In the genomic region with DNA sequence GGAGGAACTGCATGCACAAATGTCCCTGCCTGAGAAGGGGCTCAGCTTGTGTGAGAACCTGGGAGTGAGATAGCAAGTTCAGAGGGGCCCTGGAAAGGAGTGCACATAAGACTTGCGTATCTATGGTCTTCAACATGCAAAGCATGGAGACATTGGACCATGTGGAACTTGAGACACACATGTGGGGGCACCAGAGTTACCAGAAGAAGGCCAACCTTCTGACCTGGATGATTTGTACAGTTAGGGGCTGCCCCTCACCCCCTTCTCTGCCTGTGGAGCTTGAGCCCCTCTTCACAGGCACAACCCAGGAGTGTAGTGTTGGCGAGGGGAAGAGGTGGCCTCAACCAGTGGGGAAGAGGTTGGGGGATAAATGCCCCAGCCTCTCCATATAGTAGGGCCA, we compare ENCODE assay signal across 32 cellular contexts.
"Had no signal": no experiment of that assay in that cellular context is flagged by ENCODE, and none has a peak within 500 bp of the region (broad histone marks: within the 10 kb centered on the region; RNA-seq: fewer than 3 reads in every experiment).

No MANE protein-coding gene starts in this region.

- H3K27me3 Mint-ChIP-seq: activated CD4-positive, alpha-beta T cell treated with anti-CD3 and anti-CD28 coated beads, Interleukin-2, amount 10 ng/mL, durations not matched to agents 7 days and 5 days had no signal

- H3K9me3 ChIP-seq: adrenal gland had no signal

- H3K27ac ChIP-seq: adrenal gland, body of pancreas, epithelial cell of prostate, esophagus squamous epithelium, gastroesophageal sphincter had no signal

- FAIRE-seq: colon, endometrium, endothelial cell of umbilical vein had no signal

- H3K36me3 ChIP-seq: adrenal gland, esophagus squamous epithelium, gastroesophageal sphincter had no signal

- H3K4me1 Mint-ChIP-seq: activated CD4-positive, alpha-beta T cell treated with anti-CD3 and anti-CD28 coated beads, Interleukin-2, amount 10 ng/mL, durations not matched to agents 7 days and 5 days; activated naive CD4-positive, alpha-beta T cell treated with anti-CD3 and anti-CD28 coated beads, Interleukin-2, amount 50 U/mL, for 24 hours; activated naive CD8-positive, alpha-beta T cell treated with anti-CD3 and anti-CD28 coated beads for 36 hours; activated naive CD8-positive, alpha-beta T cell treated with anti-CD3 and anti-CD28 coated beads, Interleukin-2, amount 50 U/mL, for 24 hours; activated T-helper 17 cell treated with anti-CD3 and anti-CD28 coated beads, Interleukin-2, amount 50 U/mL, for 72 hours had no signal

- H3K4me3 ChIP-seq: adrenal gland, body of pancreas, esophagus squamous epithelium, gastroesophageal sphincter had no signal

- H3K4me1 ChIP-seq: adrenal gland, body of pancreas, esophagus squamous epithelium, gastroesophageal sphincter had no signal

- ATAC-seq: activated CD8-positive, alpha-beta T cell treated with anti-CD3 and anti-CD28 coated beads for 36 hours; activated naive CD8-positive, alpha-beta T cell treated with anti-CD3 and anti-CD28 coated beads, Interleukin-2, amount 50 U/mL, for 24 hours; activated T-cell treated with anti-CD3 and anti-CD28 coated beads, Interleukin-2, amount 50 U/mL, for 4 hours; activated T-helper 17 cell treated with anti-CD3 and anti-CD28 coated beads, Interleukin-2, amount 50 U/mL, for 72 hours; body of pancreas; effector memory CD8-positive, alpha-beta T cell; gastroesophageal sphincter; WTC11 had no signal

- H3K27ac Mint-ChIP-seq: activated CD4-positive, alpha-beta T cell treated with anti-CD3 and anti-CD28 coated beads, Interleukin-2, amount 10 ng/mL, durations not matched to agents 7 days and 5 days; activated CD8-positive, alpha-beta T cell treated with anti-CD3 and anti-CD28 coated beads for 36 hours; activated naive CD4-positive, alpha-beta T cell treated with anti-CD3 and anti-CD28 coated beads for 36 hours; activated naive CD4-positive, alpha-beta T cell treated with anti-CD3 and anti-CD28 coated beads, Interleukin-2, amount 50 U/mL, for 24 hours; activated naive CD8-positive, alpha-beta T cell treated with anti-CD3 and anti-CD28 coated beads for 36 hours; activated naive CD8-positive, alpha-beta T cell treated with anti-CD3 and anti-CD28 coated beads, Interleukin-2, amount 50 U/mL, for 24 hours; activated T-helper 17 cell treated with anti-CD3 and anti-CD28 coated beads, Interleukin-2, amount 50 U/mL, for 72 hours; effector memory CD8-positive, alpha-beta T cell; WTC11 had no signal

- H3K27me3 ChIP-seq: adrenal gland, body of pancreas, gastroesophageal sphincter had no signal

- H3K4me3 Mint-ChIP-seq: activated CD4-positive, alpha-beta T cell treated with anti-CD3 and anti-CD28 coated beads, Interleukin-2, amount 10 ng/mL, durations not matched to agents 7 days and 5 days; activated CD8-positive, alpha-beta T cell treated with anti-CD3 and anti-CD28 coated beads for 36 hours; activated naive CD4-positive, alpha-beta T cell treated with anti-CD3 and anti-CD28 coated beads for 36 hours; activated naive CD4-positive, alpha-beta T cell treated with anti-CD3 and anti-CD28 coated beads, Interleukin-2, amount 50 U/mL, for 24 hours; activated naive CD8-positive, alpha-beta T cell treated with anti-CD3 and anti-CD28 coated beads for 36 hours; activated naive CD8-positive, alpha-beta T cell treated with anti-CD3 and anti-CD28 coated beads, Interleukin-2, amount 50 U/mL, for 24 hours; activated T-cell treated with anti-CD3 and anti-CD28 coated beads, Interleukin-2, amount 50 U/mL, for 4 hours; activated T-helper 17 cell treated with anti-CD3 and anti-CD28 coated beads, Interleukin-2, amount 50 U/mL, for 72 hours; effector memory CD8-positive, alpha-beta T cell; WTC11 had no signal

- DNase-seq: activated CD4-positive, alpha-beta T cell treated with anti-CD3 and anti-CD28 coated beads for 1 hour; activated CD4-positive, alpha-beta T cell treated with anti-CD3 and anti-CD28 coated beads for 4 hours; activated CD4-positive, alpha-beta T cell treated with anti-CD3 and anti-CD28 coated beads, Interleukin-2, amount 10 ng/mL, durations not matched to agents 7 days and 5 days; activated CD4-positive, alpha-beta T cell treated with anti-CD3 and anti-CD28 coated beads, Interleukin-2, amount 50 U/mL, for 4 hours; activated CD8-positive, alpha-beta memory T cell treated with anti-CD3 and anti-CD28 coated beads for 24 hours; activated CD8-positive, alpha-beta T cell treated with anti-CD3 and anti-CD28 coated beads for 36 hours; activated effector memory CD4-positive, alpha-beta T cell treated with Interleukin-2 at 50 U/mL for 16 hours; activated gamma-delta T cell treated with Interleukin-2 at 50 U/mL for 16 hours; activated naive CD4-positive, alpha-beta T cell treated with anti-CD3 and anti-CD28 coated beads for 36 hours; activated naive CD8-positive, alpha-beta T cell treated with anti-CD3 and anti-CD28 coated beads for 36 hours; activated naive CD8-positive, alpha-beta T cell treated with anti-CD3 and anti-CD28 coated beads, Interleukin-2, amount 50 U/mL, for 24 hours; activated T-cell treated with anti-CD3 and anti-CD28 coated beads, Interleukin-2, amount 50 U/mL, for 4 hours; adrenal gland; amygdala; aorta; body of pancreas; caudate nucleus; cortex of kidney; dermis blood vessel endothelial cell; effector CD4-positive, alpha-beta T cell; effector memory CD8-positive, alpha-beta T cell; esophagus squamous epithelium; foreskin melanocyte; T-helper 2 cell had no signal

- H3K36me3 Mint-ChIP-seq: activated naive CD4-positive, alpha-beta T cell treated with anti-CD3 and anti-CD28 coated beads, Interleukin-2, amount 50 U/mL, for 24 hours; activated naive CD8-positive, alpha-beta T cell treated with anti-CD3 and anti-CD28 coated beads for 36 hours had no signal
